9 cellular contexts compared by ENCODE assay signal in genomic region chr12:56333197-56333678, GRCh38. TPM values are rescaled to one million over a fixed set of nuclear protein-coding genes. Genes with fewer than 3 reads are reported as not detected.
DNase-seq lines count a peak whose midpoint lies in the region; TF ChIP-seq lines count a peak whose summit lies in the region.
"Had no signal": no experiment of that assay in that cellular context is flagged by ENCODE, and none has a peak within 500 bp of the region (broad histone marks: within the 10 kb centered on the region; RNA-seq: fewer than 3 reads in every experiment).

No MANE protein-coding gene starts in this region.

- peak overlapping the region; percentile 93 for H3K4me3 Mint-ChIP-seq in endothelial cell (ENCODE audit: unreplicated experiment)

- no peaks in the 10 kb centered on the region for H3K9me3 Mint-ChIP-seq in endothelial cell (ENCODE audit: unreplicated experiment)

- peak overlapping the region; percentile 88 for H3K27ac ChIP-seq in DOHH2 (ENCODE audit: low read depth, low read length)
- peak overlapping the region; percentile 87 for H3K27ac ChIP-seq in OCI-LY1 (ENCODE audit: low read depth, low read length, poor library complexity, severe bottlenecking)

- TF ChIP-seq CTCF in DOHH2 (IDR thresholded peaks at IDR 0.05; ENCODE audit: low read depth, low read length, poor library complexity, severe bottlenecking) (no peak), OCI-LY1 (IDR thresholded peaks at IDR 0.05; ENCODE audit: low read length) (no peak), endothelial cell (IDR thresholded peaks at IDR 0.05; ENCODE audit: unreplicated experiment) (no peak), GM20000 (IDR thresholded peaks at IDR 0.05; ENCODE audit: extremely low read depth, missing control alignments) (no peak)

- no peak overlapping the region for H2AFZ ChIP-seq in OCI-LY1 (ENCODE audit: low read length)
- peak overlapping the region; percentile 77 for H2AFZ ChIP-seq in neuron (ENCODE audit: low read depth, low read length)

- H3F3A ChIP-seq in DOHH2 (ENCODE audit: control insufficient read depth, insufficient read depth) (peaks cover 17% of the 10 kb centered on the region), OCI-LY1 (ENCODE audit: insufficient read depth, low read length) (no peaks in the 10 kb centered on the region)

- H3K4me1 Mint-ChIP-seq in endothelial cell (ENCODE audit: unreplicated experiment): peaks cover 23% of the 10 kb centered on the region

- H3K27me3 Mint-ChIP-seq in endothelial cell (ENCODE audit: unreplicated experiment): peaks cover 10% of the 10 kb centered on the region

- H3K4me1 ChIP-seq in DOHH2 (ENCODE audit: control insufficient read depth, low read length) (peaks cover 51% of the 10 kb centered on the region), OCI-LY1 (ENCODE audit: insufficient read depth, low read length, severe bottlenecking) (peaks cover 33% of the 10 kb centered on the region), neuron (ENCODE audit: insufficient read depth, low read length) (peaks cover 12% of the 10 kb centered on the region)

- H3K4me3 ChIP-seq in DOHH2 (ENCODE audit: low read length): peak overlapping the region; percentile 94
- peak overlapping the region; percentile 85 for H3K4me3 ChIP-seq in OCI-LY1 (ENCODE audit: low read depth, low read length, poor library complexity, severe bottlenecking)
- peak overlapping the region; percentile 59 for H3K4me3 ChIP-seq in neuron (ENCODE audit: low read length)

- peak overlapping the region; percentile 93 for H3K9ac ChIP-seq in OCI-LY1 (ENCODE audit: low read length)

- H3K79me2 ChIP-seq in DOHH2 (ENCODE audit: control insufficient read depth, low read length) (peaks cover 31% of the 10 kb centered on the region), OCI-LY1 (ENCODE audit: insufficient read depth, low read length) (no peaks in the 10 kb centered on the region)

- H3K4me2 ChIP-seq in DOHH2 (ENCODE audit: low read length) (peak overlapping the region; percentile 99), OCI-LY1 (ENCODE audit: low read length) (peak overlapping the region; percentile 98)

- DNase-seq in endothelial cell (ENCODE audit: low spot score) (peak; percentile 7), HCEC 1CT (no peak), kidney tubule cell (ENCODE audit: low spot score) (no peak), GM20000 (ENCODE audit: low spot score) (no peak), cerebellar cortex (ENCODE audit: low spot score) (no peak)

- H3K27ac Mint-ChIP-seq in endothelial cell (ENCODE audit: unreplicated experiment): peak overlapping the region; percentile 99

- H3K9me3 ChIP-seq in DOHH2 (ENCODE audit: control insufficient read depth, insufficient read depth, low read length): no peaks in the 10 kb centered on the region
- H3K9me3 ChIP-seq in OCI-LY1 (ENCODE audit: low read length): no peaks in the 10 kb centered on the region
- H3K9me3 ChIP-seq in neuron (ENCODE audit: low read length): no peaks in the 10 kb centered on the region

- H3K36me3 ChIP-seq in DOHH2 (ENCODE audit: control insufficient read depth, low read length) (peaks cover 27% of the 10 kb centered on the region), OCI-LY1 (ENCODE audit: insufficient read depth, low read length) (no peaks in the 10 kb centered on the region), neuron (ENCODE audit: insufficient read depth, low read length) (no peaks in the 10 kb centered on the region)

- no peaks in the 10 kb centered on the region for H3K9me2 ChIP-seq in DOHH2 (replicated peaks; ENCODE audit: control insufficient read depth, low read length)
- H3K9me2 ChIP-seq in OCI-LY1 (ENCODE audit: low read depth, low read length): no peaks in the 10 kb centered on the region

- H3K27me3 ChIP-seq in DOHH2 (ENCODE audit: control insufficient read depth, low read length) (no peaks in the 10 kb centered on the region), OCI-LY1 (ENCODE audit: insufficient read depth, low read length) (no peaks in the 10 kb centered on the region), neuron (ENCODE audit: insufficient read depth, low read length) (no peaks in the 10 kb centered on the region)

- no peaks in the 10 kb centered on the region for H4K20me1 ChIP-seq in DOHH2 (ENCODE audit: control insufficient read depth, insufficient read depth, low read depth, low read length)
- H4K20me1 ChIP-seq in OCI-LY1 (ENCODE audit: insufficient read depth, low read length): no peaks in the 10 kb centered on the region

- H3K36me3 Mint-ChIP-seq in endothelial cell (ENCODE audit: low read depth, unreplicated experiment): no peaks in the 10 kb centered on the region

RNA-seq across cellular contexts. Expression of gene PAN2, which starts 0.6 kb away (rescaled TPM):
- total RNA-seq in endothelial cell (ENCODE audit: unreplicated experiment): 55.7 TPM

RNA-seq across cellular contexts. Expression of gene IL23A, which starts 5.4 kb away (rescaled TPM):
- total RNA-seq in endothelial cell (ENCODE audit: unreplicated experiment): 0.80 TPM

RNA-seq across cellular contexts. Expression of gene CNPY2, which starts 17.4 kb away (rescaled TPM):
- 203 TPM for total RNA-seq in endothelial cell (ENCODE audit: unreplicated experiment)

RNA-seq across cellular contexts. Expression of gene STAT2, which starts 26.7 kb away (rescaled TPM):
- total RNA-seq in endothelial cell (ENCODE audit: unreplicated experiment): 97.3 TPM

RNA-seq across cellular contexts. Expression of gene APOF, which starts 29.4 kb away (rescaled TPM):
- total RNA-seq in endothelial cell (ENCODE audit: unreplicated experiment): not detected
- total RNA-seq: LHCN-M2 had no signal
